10 cellular contexts compared by ENCODE assay signal in genomic region chr14:104691546-104692260, GRCh38. TPM values are rescaled to one million over a fixed set of nuclear protein-coding genes. Genes with fewer than 3 reads are reported as not detected.
DNase-seq lines count a peak whose midpoint lies in the region; ATAC-seq and TF ChIP-seq lines count a peak whose summit lies in the region.
"Had no signal": no experiment of that assay in that cellular context is flagged by ENCODE, and none has a peak within 500 bp of the region (broad histone marks: within the 10 kb centered on the region; RNA-seq: fewer than 3 reads in every experiment).

No MANE protein-coding gene starts in this region.

- H3K9me3 Mint-ChIP-seq in CD8-positive, alpha-beta T cell: no peaks in the 10 kb centered on the region
- H3K9me3 Mint-ChIP-seq in immature natural killer cell: no peaks in the 10 kb centered on the region

- H3K4me1 Mint-ChIP-seq in CD8-positive, alpha-beta T cell (ENCODE audit: low read depth): peaks cover 56% of the 10 kb centered on the region
- H3K4me1 Mint-ChIP-seq in immature natural killer cell: peaks cover 20 to 40% of the 10 kb centered on the region in 2 donors

- no peaks in the 10 kb centered on the region for H3K9me2 ChIP-seq in PC-3 (replicated peaks; ENCODE audit: low read length)

- no peaks in the 10 kb centered on the region for H3K36me3 Mint-ChIP-seq in CD8-positive, alpha-beta T cell
- H3K36me3 Mint-ChIP-seq in immature natural killer cell: no peaks in the 10 kb centered on the region

- H3K4me3 Mint-ChIP-seq in CD8-positive, alpha-beta T cell: peak overlapping the region; percentile 80
- peak overlapping the region in 1 of 5 donors; percentile 45 for H3K4me3 Mint-ChIP-seq in immature natural killer cell

- peak overlapping the region; percentile 81 for H3K27ac Mint-ChIP-seq in CD8-positive, alpha-beta T cell
- H3K27ac Mint-ChIP-seq in immature natural killer cell: peak overlapping the region in 1 of 6 donors; percentile 7

- H3K27me3 Mint-ChIP-seq in CD8-positive, alpha-beta T cell (ENCODE audit: low read depth): no peaks in the 10 kb centered on the region
- H3K27me3 Mint-ChIP-seq in immature natural killer cell (ENCODE audit: low read depth in 3 of 3): no peaks in the 10 kb centered on the region

- CTCF ChIA-PET in CD8-positive, alpha-beta T cell (lab: Charles Lee): interaction anchor here (1.2 to 2.7 kb wide), 3 partner anchors 12 to 26 kb away, joined by 3 to 8 read pairs (median 5); no protein-coding TSS in a partner anchor
- CTCF ChIA-PET in PC-3 (lab: Charles Lee): no interaction called here

- peaks cover 51% of the 10 kb centered on the region for H4K20me1 ChIP-seq in PC-3 (ENCODE audit: low read length)

- H3K4me3 ChIP-seq in CD8-positive, alpha-beta T cell (ENCODE audit: low read depth, low read length): peak overlapping the region; percentile 78
- H3K4me3 ChIP-seq in PC-3 (ENCODE audit: low read length) (peak overlapping the region; percentile 96), dorsolateral prefrontal cortex (peak overlapping the region in 54 of 59 donors; percentile 67 to 98 (median 88)), psoas muscle (peak overlapping the region; percentile 91), SJCRH30 (no peak overlapping the region)

- H3K9ac ChIP-seq in PC-3 (ENCODE audit: low read length): no peak overlapping the region

- no peak for DNase-seq in CD8-positive, alpha-beta T cell
- DNase-seq in PC-3 (no peak), dorsolateral prefrontal cortex (no peak), psoas muscle (no peak), DMS 273 treated with DMSO at 0.1 percent for 48 hours (lab: John Stamatoyannopoulos, UW) (no peak), SJCRH30 (no peak), immature natural killer cell (no peak), KBM-7 (no peak)
- DNase-seq: activated T-cell treated with anti-CD3 and anti-CD28 coated beads, Interleukin-2, amount 50 U/mL, for 48 hours had no signal

- no peaks in the 10 kb centered on the region for H3K9me3 ChIP-seq in CD8-positive, alpha-beta T cell (ENCODE audit: low read length)
- H3K9me3 ChIP-seq in PC-3 (ENCODE audit: low read length): no peaks in the 10 kb centered on the region
- H3K9me3 ChIP-seq in psoas muscle: no peaks in the 10 kb centered on the region
- no peaks in the 10 kb centered on the region for H3K9me3 ChIP-seq in SJCRH30 (replicated peaks)
- H3K9me3 ChIP-seq: SJSA1 had no signal

- BruUV-seq in PC-3 (replicated peaks; lab: Mats Ljungman, UMichigan): no TSS peak

- H3F3A ChIP-seq in PC-3 (ENCODE audit: low read length, unreplicated experiment): no peaks in the 10 kb centered on the region

- no peak overlapping the region for H3K27ac ChIP-seq in CD8-positive, alpha-beta T cell (ENCODE audit: low read depth, low read length)
- H3K27ac ChIP-seq in PC-3 (ENCODE audit: low read length): no peak overlapping the region
- peak overlapping the region; percentile 71 to 99 (median 97) for H3K27ac ChIP-seq in dorsolateral prefrontal cortex
- H3K27ac ChIP-seq in psoas muscle: no peak overlapping the region
- H3K27ac ChIP-seq in SJCRH30: no peak overlapping the region
- H3K27ac ChIP-seq: SJSA1 had no signal

- in situ Hi-C loops in KBM-7 (cut with MboI; ENCODE audit: low pct_unique_long_range_greater_than_20kb, low sequenced_read_pairs): no loop called here

- 89 to 92% (median 89%) methylated on average over 17 to 19 of the region's 19 CpGs for WGBS in psoas muscle, 3 donors

- no peaks in the 10 kb centered on the region for H3K27me3 ChIP-seq in CD8-positive, alpha-beta T cell (ENCODE audit: insufficient read depth, low read length)
- H3K27me3 ChIP-seq in PC-3 (ENCODE audit: low read length) (no peaks in the 10 kb centered on the region), dorsolateral prefrontal cortex (no peaks in the 10 kb centered on the region), psoas muscle (ENCODE audit: insufficient read depth in 3 of 3, low read length in 2 of 3) (no peaks in the 10 kb centered on the region), SJCRH30 (no peaks in the 10 kb centered on the region)
- H3K27me3 ChIP-seq: SJSA1 had no signal

- intact Hi-C loops in CD8-positive, alpha-beta T cell (cut with DNase I, micrococcal nuclease): no loop called here
- intact Hi-C loops in PC-3 (cut with micrococcal nuclease) (no loop called here), dorsolateral prefrontal cortex (cut with DNase I) (no loop called here), psoas muscle (cut with DNase I) (loop anchor here in 1 of 2 donors (5.0 kb wide), 1 partner anchor 39 kb away; no protein-coding TSS in a partner anchor)

- POLR2A ChIA-PET in CD8-positive, alpha-beta T cell (lab: Charles Lee): interaction anchor here (2.0 kb wide), 1 partner anchor 14 kb away, joined by 7 read pairs; no protein-coding TSS in a partner anchor
- POLR2A ChIA-PET in PC-3 (lab: Charles Lee; ENCODE audit: unreplicated experiment): no interaction called here

- no peak overlapping the region for H2AFZ ChIP-seq in PC-3 (ENCODE audit: low read length)

- H3K79me2 ChIP-seq in PC-3 (ENCODE audit: low read length): peaks cover 73% of the 10 kb centered on the region

- peaks cover 88% of the 10 kb centered on the region for H3K4me1 ChIP-seq in CD8-positive, alpha-beta T cell (ENCODE audit: insufficient read depth, low read length)
- H3K4me1 ChIP-seq in PC-3 (ENCODE audit: insufficient read depth, low read length) (peaks cover 61% of the 10 kb centered on the region), psoas muscle (peaks cover 50% of the 10 kb centered on the region), SJCRH30 (peaks cover 13% of the 10 kb centered on the region; the same call in 1 of the 2 replicates)

- no peak for ATAC-seq in CD8-positive, alpha-beta T cell
- ATAC-seq in PC-3 (no peak), psoas muscle (no peak)

- no peaks in the 10 kb centered on the region for H3K36me3 ChIP-seq in CD8-positive, alpha-beta T cell (ENCODE audit: insufficient read depth, low read length)
- H3K36me3 ChIP-seq in PC-3 (ENCODE audit: low read depth, low read length) (peaks cover 18% of the 10 kb centered on the region; the same call in 1 of the 2 replicates), psoas muscle (ENCODE audit: insufficient read depth in 1 of 2, low read depth in 1 of 2) (no peaks in the 10 kb centered on the region), SJCRH30 (no peaks in the 10 kb centered on the region)

- H3K4me2 ChIP-seq in PC-3 (ENCODE audit: low read length): peak overlapping the region; percentile 99

- no peak for TF ChIP-seq CTCF in CD8-positive, alpha-beta T cell (IDR thresholded peaks at IDR 0.05)
- TF ChIP-seq CTCF in PC-3 (conservative IDR thresholded peaks at IDR 0.05; ENCODE audit: low read depth, low read length) (no peak), dorsolateral prefrontal cortex (IDR thresholded peaks at IDR 0.05 in 54 of 56, conservative IDR thresholded peaks at IDR 0.05 in 2 of 56; ENCODE audit: low read depth in 1 of 56, partially characterized antibody in 56 of 56) (no peak), psoas muscle (IDR thresholded peaks at IDR 0.05) (no peak)

RNA-seq across cellular contexts. Expression of gene INF2, which starts 2.3 kb away (rescaled TPM):
- 10 to 100 TPM; 42.2 to 49.1 TPM for total RNA-seq in CD8-positive, alpha-beta T cell
- total RNA-seq in PC-3 (2014; rRNA removed) (132 and 161 TPM in 2 replicates), dorsolateral prefrontal cortex (100 to 1,000 TPM in 97 of 120 experiments, 10 to 100 TPM in 23; 69.5 to 290 (median 127) TPM), psoas muscle (10 to 100 TPM; 16.4 to 26.3 (median 23.4) TPM)
- polyA plus RNA-seq in psoas muscle (10 to 100 TPM; 12.0 to 29.1 (median 12.8) TPM), immature natural killer cell (1 to 10 TPM in 2 of 3 donors, not detected in 1; 1.5 to 2.5 TPM)
- total RNA-seq in SJCRH30 (2014; rRNA removed; shearing (Covaris generic)): 36.9 and 38.3 TPM in 2 replicates

RNA-seq across cellular contexts. Expression of gene ADSS1, which starts 32.3 kb away (rescaled TPM):
- 1 to 10 TPM; 2.4 to 3.5 TPM for total RNA-seq in CD8-positive, alpha-beta T cell
- total RNA-seq in PC-3 (2014; rRNA removed): 7.9 and 8.8 TPM in 2 replicates
- total RNA-seq in dorsolateral prefrontal cortex: 10 to 100 TPM in 62 of 120 experiments, 1 to 10 TPM in 58; 4.2 to 28.9 (median 10.3) TPM
- 100 to 1,000 TPM; 201 to 359 (median 278) TPM for total RNA-seq in psoas muscle
- 100 to 1,000 TPM; 187 to 394 (median 300) TPM for polyA plus RNA-seq in psoas muscle
- total RNA-seq in SJCRH30 (2014; rRNA removed; shearing (Covaris generic)): 0.58 and 1.2 TPM in 2 replicates
- polyA plus RNA-seq in immature natural killer cell: 1 to 10 TPM in 2 of 3 donors, under 1 TPM in 1; 0.43 to 2.4 (median 1.2) TPM

Comparison
In these comparisons a context has a peak if more than half of its experiments do, and no peak if none do; other contexts are left out.
1. H3K27ac ChIP-seq: peak in dorsolateral prefrontal cortex (59 of 59); none in CD8-positive, alpha-beta T cell (single experiment), PC-3 (single experiment), psoas muscle (single experiment) and SJCRH30 (single experiment).
2. RNA of gene ADSS1, which starts 32.3 kb away (total RNA-seq): 201 to 359 TPM in psoas muscle; 4.2 to 28.9 TPM in dorsolateral prefrontal cortex, 7.9 to 8.8 TPM in PC-3, 2.4 to 3.5 TPM in CD8-positive, alpha-beta T cell and 0.58 to 1.2 TPM in SJCRH30; every median in the first group is over 4 times any median in the second.